ENCODE assay signal across 8 cellular contexts in the genomic region with DNA sequence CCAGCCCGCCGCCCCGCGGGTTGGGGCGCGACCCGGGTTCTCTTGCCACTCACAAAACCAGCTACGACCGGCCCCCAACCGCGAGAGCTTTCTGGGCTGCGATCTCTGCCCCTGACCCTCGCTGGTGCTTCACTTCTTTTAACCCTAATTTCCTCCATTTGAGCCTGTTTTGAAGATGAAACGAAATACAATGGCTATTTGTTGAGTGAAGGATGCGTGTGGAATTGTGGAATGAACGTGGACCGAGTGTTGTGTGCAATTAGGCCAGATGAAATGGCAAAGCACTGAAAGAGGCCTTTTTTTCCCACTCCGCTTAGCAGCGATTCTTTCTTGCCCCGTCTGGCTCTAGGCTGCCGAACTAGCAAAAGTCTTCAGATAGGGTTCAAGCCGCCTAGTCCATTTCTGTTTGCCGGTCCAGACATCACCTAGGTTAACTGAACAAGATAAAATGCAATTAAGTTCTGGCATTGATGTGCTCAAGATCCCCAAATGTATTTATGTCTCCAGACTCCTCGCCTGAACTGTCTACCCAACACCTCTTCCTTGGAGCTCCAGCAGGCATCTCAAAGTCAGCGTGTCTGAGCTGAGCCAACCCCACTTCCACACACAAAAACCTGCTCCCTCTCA. TPM values are rescaled to one million over a fixed set of nuclear protein-coding genes. Genes with fewer than 3 reads are reported as not detected.
DNase-seq lines count a peak whose midpoint lies in the region; ATAC-seq lines count a peak whose summit lies in the region.

No MANE protein-coding gene starts in this region.

- no peak overlapping the region for H3K9ac ChIP-seq in iPS-15b (ENCODE audit: low read depth, low read length)

- peaks cover 8% of the 10 kb centered on the region for H3K4me1 ChIP-seq in iPS-15b (ENCODE audit: control insufficient read depth, insufficient read depth, low read length)

- peak overlapping the region; percentile 88 for H3K27ac Mint-ChIP-seq in activated naive CD8-positive, alpha-beta T cell treated with anti-CD3 and anti-CD28 coated beads for 36 hours

- H3K36me3 Mint-ChIP-seq in activated T-cell treated with anti-CD3 and anti-CD28 coated beads, Interleukin-2, amount 50 U/mL, for 4 hours (ENCODE audit: insufficient read depth), result no peaks in the 10 kb centered on the region
- no peaks in the 10 kb centered on the region for H3K36me3 Mint-ChIP-seq in activated naive CD8-positive, alpha-beta T cell treated with anti-CD3 and anti-CD28 coated beads for 36 hours

- no peaks in the 10 kb centered on the region for H3K9me3 ChIP-seq in iPS-15b (ENCODE audit: control insufficient read depth, insufficient read depth, low read length)

- peaks cover 7% of the 10 kb centered on the region for H3K27me3 ChIP-seq in iPS-15b (ENCODE audit: control insufficient read depth, insufficient read depth, low read length)

- H3K36me3 ChIP-seq in iPS-15b (ENCODE audit: control insufficient read depth, insufficient read depth, low read length), result no peaks in the 10 kb centered on the region

- peaks cover 42% of the 10 kb centered on the region for H3K4me1 Mint-ChIP-seq in activated T-cell treated with anti-CD3 and anti-CD28 coated beads, Interleukin-2, amount 50 U/mL, for 4 hours (ENCODE audit: low read depth)
- H3K4me1 Mint-ChIP-seq in activated naive CD8-positive, alpha-beta T cell treated with anti-CD3 and anti-CD28 coated beads for 36 hours, result peaks cover 35% of the 10 kb centered on the region

- H3K27ac ChIP-seq in skin epidermis, result peak overlapping the region; percentile 75 to 96 (median 92)

- no peak for DNase-seq in activated T-cell treated with anti-CD3 and anti-CD28 coated beads, Interleukin-2, amount 50 U/mL, for 4 hours
- DNase-seq in activated T-cell treated with anti-CD3 and anti-CD28 coated beads, Interleukin-2, amount 50 U/mL, for 1 hour, result no peak
- no peak for DNase-seq in activated naive CD8-positive, alpha-beta T cell treated with anti-CD3 and anti-CD28 coated beads for 36 hours
- no peak for DNase-seq in NCI-H2029 (lab: John Stamatoyannopoulos, UW)

- peak; percentile 3 to 6 for ATAC-seq in activated T-cell treated with anti-CD3 and anti-CD28 coated beads, Interleukin-2, amount 50 U/mL, for 4 hours
- no peak for ATAC-seq in HG02642 (IDR thresholded peaks at IDR 0.05; ENCODE audit: poor library complexity, unreplicated experiment)
- ATAC-seq in GM21528 (IDR thresholded peaks at IDR 0.05; ENCODE audit: low FRiP score, unreplicated experiment), result no peak

- H3K27me3 Mint-ChIP-seq in activated T-cell treated with anti-CD3 and anti-CD28 coated beads, Interleukin-2, amount 50 U/mL, for 4 hours (ENCODE audit: low read depth), result no peaks in the 10 kb centered on the region
- no peaks in the 10 kb centered on the region for H3K27me3 Mint-ChIP-seq in activated naive CD8-positive, alpha-beta T cell treated with anti-CD3 and anti-CD28 coated beads for 36 hours

- H3K9me3 Mint-ChIP-seq in activated T-cell treated with anti-CD3 and anti-CD28 coated beads, Interleukin-2, amount 50 U/mL, for 4 hours, result no peaks in the 10 kb centered on the region
- H3K9me3 Mint-ChIP-seq in activated naive CD8-positive, alpha-beta T cell treated with anti-CD3 and anti-CD28 coated beads for 36 hours, result no peaks in the 10 kb centered on the region

- peak overlapping the region; percentile 52 for H3K4me3 ChIP-seq in iPS-15b (ENCODE audit: low read depth, low read length)
- H3K4me3 ChIP-seq in skin epidermis, result peak overlapping the region; percentile 68 to 98 (median 89)

- H3K4me3 Mint-ChIP-seq in activated T-cell treated with anti-CD3 and anti-CD28 coated beads, Interleukin-2, amount 50 U/mL, for 4 hours, result peak overlapping the region; percentile 91
- H3K4me3 Mint-ChIP-seq in activated naive CD8-positive, alpha-beta T cell treated with anti-CD3 and anti-CD28 coated beads for 36 hours, result peak overlapping the region; percentile 90

RNA-seq across cellular contexts. Expression of gene TMEM184B, which starts 0.4 kb away (rescaled TPM):
- total RNA-seq in activated T-cell treated with anti-CD3 and anti-CD28 coated beads, Interleukin-2, amount 50 U/mL, for 4 hours, result 10 to 100 TPM; 26.5 to 33.5 (median 27.8) TPM
- 10 to 100 TPM; 18.2 to 20.0 TPM for total RNA-seq in activated naive CD8-positive, alpha-beta T cell treated with anti-CD3 and anti-CD28 coated beads for 36 hours

RNA-seq across cellular contexts. Expression of gene CSNK1E, which starts 44.0 kb away (rescaled TPM):
- total RNA-seq in activated T-cell treated with anti-CD3 and anti-CD28 coated beads, Interleukin-2, amount 50 U/mL, for 4 hours, result 10 to 100 TPM; 86.9 to 94.6 (median 91.7) TPM
- total RNA-seq in activated naive CD8-positive, alpha-beta T cell treated with anti-CD3 and anti-CD28 coated beads for 36 hours, result 100 to 1,000 TPM; 111 to 114 TPM

Comparison
In these comparisons a context has a peak if more than half of its experiments do, and no peak if none do; other contexts are left out.
1. ATAC-seq: peak in activated T-cell treated with anti-CD3 and anti-CD28 coated beads, Interleukin-2, amount 50 U/mL, for 4 hours (2 of 2); none in HG02642 (single experiment) and GM21528 (single experiment).